8 cellular contexts compared by ENCODE assay signal in the genomic region with DNA sequence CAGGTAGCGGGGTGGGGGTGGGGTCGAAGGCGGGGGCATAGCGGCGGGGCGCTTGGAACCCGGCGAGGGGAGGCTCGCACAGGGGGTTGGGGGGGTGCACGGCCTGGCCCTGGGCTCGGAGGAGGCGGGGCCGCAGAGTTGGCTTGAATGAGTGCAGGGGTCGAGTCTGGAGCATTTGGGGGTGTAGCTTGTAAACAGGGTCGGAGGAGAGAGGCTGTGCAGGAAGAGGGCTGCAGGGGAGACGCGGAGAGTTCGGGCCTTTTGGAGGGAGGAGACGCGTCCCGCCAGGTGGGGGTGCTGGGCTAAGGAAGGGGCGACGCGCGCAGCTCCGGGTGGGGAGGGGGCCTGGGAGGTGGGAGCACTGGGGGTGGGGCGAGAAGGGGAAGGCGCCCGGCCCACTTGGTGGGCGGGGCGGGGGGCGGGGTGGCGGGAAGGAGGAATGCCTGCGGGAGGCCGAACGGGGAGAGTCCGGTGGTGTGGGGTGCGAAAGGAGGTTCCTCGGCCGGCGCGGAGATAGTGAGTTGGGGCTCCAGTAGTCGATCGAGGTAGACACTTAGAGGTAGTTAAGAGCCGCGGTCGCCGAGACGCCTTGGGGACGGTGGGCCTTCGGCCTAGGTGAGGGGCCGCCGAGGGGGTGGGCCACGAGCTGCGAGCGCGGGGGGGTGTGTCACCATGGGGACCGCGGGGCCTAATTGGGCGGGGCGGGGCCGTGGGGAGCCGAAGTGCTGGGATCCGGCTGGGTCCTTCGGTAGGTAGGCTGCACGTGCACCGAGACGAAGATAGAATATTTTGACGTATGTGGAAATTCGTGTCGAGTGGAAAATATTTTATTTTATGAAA. TPM values are rescaled to one million over a fixed set of nuclear protein-coding genes. Genes with fewer than 3 reads are reported as not detected.
DNase-seq lines count a peak whose midpoint lies in the region; ATAC-seq lines count a peak whose summit lies in the region.

No MANE protein-coding gene starts in this region.

- peak overlapping the region; percentile 84 to 94 (median 92) for H3K27ac Mint-ChIP-seq in CD4-positive, alpha-beta memory T cell

- POLR2A ChIA-PET in CD4-positive, alpha-beta memory T cell (lab: Charles Lee; ENCODE audit: partially characterized antibody): interaction anchor here (1.0 to 1.9 kb wide), 6 partner anchors 8 to 874 kb away, joined by 3 to 13 read pairs (median 5); a partner anchor contains a TSS

- H3K27me3 Mint-ChIP-seq in CD4-positive, alpha-beta memory T cell: no peaks in the 10 kb centered on the region

- H3K9me3 Mint-ChIP-seq in CD4-positive, alpha-beta memory T cell: peaks cover 0 to 2% (median 0%) of the 10 kb centered on the region in 8 donors

- ATAC-seq in GM19463 (IDR thresholded peaks at IDR 0.05; ENCODE audit: unreplicated experiment): peak; percentile 15

- peak overlapping the region; percentile 62 for H3K9ac ChIP-seq in mucosa of stomach (ENCODE audit: low read length)

- peaks cover 13 to 33% (median 23%) of the 10 kb centered on the region in 4 donors for H3K4me1 Mint-ChIP-seq in CD4-positive, alpha-beta memory T cell

- H3K4me3 ChIP-seq in CD4-positive, alpha-beta memory T cell (ENCODE audit: low read length in 2 of 2): peak overlapping the region; percentile 78 to 99
- H3K4me3 ChIP-seq in mucosa of stomach (ENCODE audit: low read length): peak overlapping the region; percentile 67

- intact Hi-C loops in CD4-positive, alpha-beta memory T cell (cut with micrococcal nuclease): loop anchor here (1.0 to 10.0 kb wide), 5 partner anchors 123 to 1489 kb away; a partner anchor contains a TSS

- peak overlapping the region; percentile 90 to 94 (median 92) for H3K4me3 Mint-ChIP-seq in CD4-positive, alpha-beta memory T cell

- no peaks in the 10 kb centered on the region for H3K27me3 ChIP-seq in CD4-positive, alpha-beta memory T cell (ENCODE audit: insufficient read depth, low read length)
- H3K27me3 ChIP-seq in mucosa of stomach (ENCODE audit: control insufficient read depth, insufficient read depth, low read length): no peaks in the 10 kb centered on the region

- peaks cover 3 to 6% of the 10 kb centered on the region in 2 donors for H3K36me3 Mint-ChIP-seq in CD4-positive, alpha-beta memory T cell

- H3K36me3 ChIP-seq in CD4-positive, alpha-beta memory T cell (ENCODE audit: insufficient read depth, low read length): no peaks in the 10 kb centered on the region
- H3K36me3 ChIP-seq in mucosa of stomach (ENCODE audit: control insufficient read depth, insufficient read depth, low read length): no peaks in the 10 kb centered on the region

- peak; percentile 59 to 83 (median 63) for DNase-seq in CD4-positive, alpha-beta memory T cell
- DNase-seq in HPDE6-E6E7 (ENCODE audit: extremely low spot score): peak; percentile 62
- DNase-seq in NOMO-1 treated with DMSO at 0.1 percent for 48 hours (lab: John Stamatoyannopoulos, UW; ENCODE audit: unreplicated experiment): peak; percentile 51
- peak; percentile 55 for DNase-seq in activated T-cell treated with anti-CD3 and anti-CD28 coated beads for 24 hours (ENCODE audit: low read depth)
- DNase-seq in epithelial cell of prostate (ENCODE audit: low read depth, low spot score): no peak
- peak; percentile 77 for DNase-seq in stimulated activated CD8-positive, alpha-beta memory T cell treated with anti-CD3 and anti-CD28 coated beads, Interleukin-4, amount 100 ng/mL, for 48 hours

- peaks cover 36% of the 10 kb centered on the region for H3K4me1 ChIP-seq in CD4-positive, alpha-beta memory T cell (ENCODE audit: insufficient read depth, low read length)
- no peaks in the 10 kb centered on the region for H3K4me1 ChIP-seq in mucosa of stomach (ENCODE audit: control insufficient read depth, insufficient read depth, low read length)

- CTCF ChIA-PET in CD4-positive, alpha-beta memory T cell (lab: Charles Lee; ENCODE audit: partially characterized antibody): interaction anchor here (0.7 to 2.0 kb wide), 4 partner anchors 13 to 51 kb away, joined by 3 to 13 read pairs (median 4); no protein-coding TSS in a partner anchor

- no peaks in the 10 kb centered on the region for H3K9me3 ChIP-seq in CD4-positive, alpha-beta memory T cell (ENCODE audit: control insufficient read depth in 1 of 2, low read length in 2 of 2)
- H3K9me3 ChIP-seq in mucosa of stomach (ENCODE audit: control insufficient read depth, low read length): no peaks in the 10 kb centered on the region

- H3K27ac ChIP-seq in CD4-positive, alpha-beta memory T cell (ENCODE audit: low read depth, low read length): peak overlapping the region; percentile 94
- H3K27ac ChIP-seq in epithelial cell of prostate: peak overlapping the region; percentile 62

RNA-seq across cellular contexts. Expression of a gene that starts 0.8 kb away (rescaled TPM):
- total RNA-seq in CD4-positive, alpha-beta memory T cell: 10 to 100 TPM; 39.4 to 49.9 TPM
- polyA plus RNA-seq in CD4-positive, alpha-beta memory T cell: 10 to 100 TPM; 11.9 to 35.8 TPM
